Comparison of ENCODE assay signal across 25 cellular contexts in the genomic region with DNA sequence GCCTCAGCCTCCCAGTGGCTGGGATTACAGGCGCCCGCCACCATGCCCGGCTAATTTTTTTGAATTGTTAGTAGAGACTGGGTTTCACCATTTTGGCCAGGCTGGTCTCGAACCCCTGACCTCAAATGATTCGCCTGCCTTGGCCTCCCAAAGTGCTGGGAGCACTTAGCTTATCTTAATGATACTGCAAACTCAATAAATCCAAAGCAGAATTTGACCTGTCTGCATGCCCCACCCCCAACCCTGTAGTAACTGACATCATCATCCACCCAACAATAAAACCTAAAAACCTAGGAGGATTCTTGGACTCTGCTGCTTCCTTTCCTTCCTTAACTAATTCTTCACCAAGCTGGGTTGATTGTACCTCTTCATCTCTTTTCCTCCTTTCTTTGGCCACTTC.
"Had no signal": no experiment of that assay in that cellular context is flagged by ENCODE, and none has a peak within 500 bp of the region (broad histone marks: within the 10 kb centered on the region; RNA-seq: fewer than 3 reads in every experiment).

No MANE protein-coding gene starts in this region.

- H3K27ac Mint-ChIP-seq: activated CD8-positive, alpha-beta memory T cell treated with anti-CD3 and anti-CD28 coated beads, Interleukin-2, amount 10 ng/mL, durations not matched to agents 7 days and 5 days; activated CD8-positive, alpha-beta T cell treated with anti-CD3 and anti-CD28 coated beads for 36 hours; dendritic cell treated with granulocyte-macrophage colony-stimulating factor and Interleukin-4, amounts not matched to agents 40 ng/mL and 50 ng/mL, for 4 days; stimulated activated memory B cell treated with anti-CD40 and anti-IgM and Interleukin-4, amounts not matched to agents 10 μg/mL and 1 μg/mL and 100 μg/mL, for 72 hours had no signal

- ATAC-seq: activated CD8-positive, alpha-beta memory T cell treated with anti-CD3 and anti-CD28 coated beads, Interleukin-2, amount 10 ng/mL, durations not matched to agents 7 days and 5 days; activated CD8-positive, alpha-beta T cell treated with anti-CD3 and anti-CD28 coated beads for 36 hours; activated naive CD4-positive, alpha-beta T cell treated with anti-CD3 and anti-CD28 coated beads, Interleukin-2, amount 50 U/mL, for 72 hours; esophagus mucosa; left ventricle myocardium superior; right lobe of liver; stimulated activated memory B cell treated with anti-CD40 and anti-IgM and Interleukin-4, amounts not matched to agents 10 μg/mL and 1 μg/mL and 100 μg/mL, for 72 hours; T-cell had no signal

- DNase-seq: activated CD8-positive, alpha-beta memory T cell treated with anti-CD3 and anti-CD28 coated beads, Interleukin-2, amount 10 ng/mL, durations not matched to agents 7 days and 5 days; activated CD8-positive, alpha-beta T cell treated with anti-CD3 and anti-CD28 coated beads for 36 hours; activated T-cell treated with anti-CD3 and anti-CD28 coated beads for 4 hours; aorta; effector CD8-positive, alpha-beta T cell; foreskin melanocyte; glutamatergic neuron; hippocampal formation; left ventricle myocardium superior; midbrain; nephron progenitor cell; nucleus accumbens; right lobe of liver; stimulated activated CD4-positive, alpha-beta T cell treated with anti-CD3 and anti-CD28 coated beads, Interleukin-2, amount 100 ng/mL, for 24 hours; T-cell; trophoblast cell; uterus; WERI-Rb-1 had no signal

- H3K9me3 ChIP-seq: right lobe of liver, uterus had no signal

- H3K27me3 Mint-ChIP-seq: activated CD8-positive, alpha-beta memory T cell treated with anti-CD3 and anti-CD28 coated beads, Interleukin-2, amount 10 ng/mL, durations not matched to agents 7 days and 5 days; activated CD8-positive, alpha-beta T cell treated with anti-CD3 and anti-CD28 coated beads for 36 hours; brain; stimulated activated memory B cell treated with anti-CD40 and anti-IgM and Interleukin-4, amounts not matched to agents 10 μg/mL and 1 μg/mL and 100 μg/mL, for 72 hours; T-cell had no signal

- H3K27ac ChIP-seq: right lobe of liver, skin epidermis, uterus, WERI-Rb-1 had no signal

- H3K4me3 Mint-ChIP-seq: activated CD8-positive, alpha-beta memory T cell treated with anti-CD3 and anti-CD28 coated beads, Interleukin-2, amount 10 ng/mL, durations not matched to agents 7 days and 5 days; activated CD8-positive, alpha-beta T cell treated with anti-CD3 and anti-CD28 coated beads for 36 hours; dendritic cell treated with granulocyte-macrophage colony-stimulating factor and Interleukin-4, amounts not matched to agents 40 ng/mL and 50 ng/mL, for 4 days; nephron progenitor cell; stimulated activated memory B cell treated with anti-CD40 and anti-IgM and Interleukin-4, amounts not matched to agents 10 μg/mL and 1 μg/mL and 100 μg/mL, for 72 hours; T-cell had no signal

- H3K9me3 Mint-ChIP-seq: activated CD8-positive, alpha-beta T cell treated with anti-CD3 and anti-CD28 coated beads for 36 hours; activated naive CD4-positive, alpha-beta T cell treated with anti-CD3 and anti-CD28 coated beads, Interleukin-2, amount 50 U/mL, for 72 hours; brain; dendritic cell treated with granulocyte-macrophage colony-stimulating factor and Interleukin-4, amounts not matched to agents 40 ng/mL and 50 ng/mL, for 4 days; nephron progenitor cell; stimulated activated memory B cell treated with anti-CD40 and anti-IgM and Interleukin-4, amounts not matched to agents 10 μg/mL and 1 μg/mL and 100 μg/mL, for 72 hours; T-cell had no signal

- H3K4me1 ChIP-seq: right lobe of liver, uterus had no signal

- H3K4me3 ChIP-seq: right lobe of liver, skin epidermis, uterus had no signal

- H3K36me3 Mint-ChIP-seq: activated naive CD4-positive, alpha-beta T cell treated with anti-CD3 and anti-CD28 coated beads, Interleukin-2, amount 50 U/mL, for 72 hours had no signal

- H3K36me3 ChIP-seq: uterus, WERI-Rb-1 had no signal

- FAIRE-seq: TTC549 had no signal

- H3K27me3 ChIP-seq: right lobe of liver, uterus had no signal
